Comparison of ENCODE assay signal across 12 cellular contexts in the genomic region with DNA sequence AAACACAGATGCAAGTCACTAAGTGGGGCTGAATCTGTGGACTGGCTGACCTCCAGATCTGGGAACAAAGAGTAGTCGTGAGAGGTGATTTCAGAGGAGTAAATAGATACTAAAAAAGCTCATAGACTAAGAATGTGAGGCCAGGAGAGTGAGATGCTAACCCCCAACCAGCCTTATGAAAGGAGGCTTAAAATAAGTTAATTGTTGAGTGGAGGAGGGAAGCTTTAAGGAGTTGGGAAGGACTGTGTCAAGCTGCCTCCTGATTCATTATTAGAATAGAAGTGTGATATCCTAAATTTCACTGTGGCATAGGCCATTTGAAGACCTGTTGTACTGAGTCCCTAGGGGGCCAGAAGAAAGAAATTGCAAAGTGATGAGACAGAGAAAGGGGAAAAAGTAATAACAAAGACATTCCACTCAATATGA.
DNase-seq lines count a peak whose midpoint lies in the region; ATAC-seq and TF ChIP-seq lines count a peak whose summit lies in the region.
"Had no signal": no experiment of that assay in that cellular context is flagged by ENCODE, and none has a peak within 500 bp of the region (broad histone marks: within the 10 kb centered on the region; RNA-seq: fewer than 3 reads in every experiment).

No MANE protein-coding gene starts in this region.

- no peak overlapping the region for H2BK15ac ChIP-seq in mesendoderm (replicated peaks; ENCODE audit: low read depth)

- DNase-seq in AG04450 (ENCODE audit: low read depth, low spot score): peak; percentile 56
- peak; percentile 51 for DNase-seq in HFFc6
- DNase-seq in astrocyte of the spinal cord (ENCODE audit: low read depth, low spot score): peak; percentile 81
- DNase-seq in mesendoderm: peak; percentile 54
- no peak for DNase-seq in activated CD8-positive, alpha-beta memory T cell treated with anti-CD3 and anti-CD28 coated beads, Interleukin-2, amount 50 U/mL, for 48 hours
- no peak for DNase-seq in anterior cingulate cortex (lab: John Stamatoyannopoulos, UW)
- DNase-seq in cerebellum (ENCODE audit: low spot score): no peak
- DNase-seq: amygdala, HCEC 1CT, Kasumi-1 had no signal

- H2BK120ac ChIP-seq in mesendoderm (ENCODE audit: low read depth, low read length): no peak overlapping the region

- H3K4me3 ChIP-seq in AG04450 (ENCODE audit: low read depth, low read length): no peak overlapping the region
- H3K4me3 ChIP-seq in astrocyte of the spinal cord (ENCODE audit: low read depth, low read length): no peak overlapping the region
- H3K4me3 ChIP-seq in mesendoderm (ENCODE audit: low read length): no peak overlapping the region

- in situ Hi-C loops in astrocyte of the spinal cord (cut with HindIII; ENCODE audit: low sequenced_read_pairs): no loop called here

- H3K79me2 ChIP-seq in mesendoderm (ENCODE audit: control insufficient read depth, insufficient read depth, low read length): no peaks in the 10 kb centered on the region

- CTCF ChIA-PET in AG04450 (lab: Charles Lee): interaction anchor here (1.0 to 2.1 kb wide), 4 partner anchors 13 to 240 kb away, joined by 3 to 7 read pairs (median 4); no protein-coding TSS in a partner anchor

- H3K4ac ChIP-seq in mesendoderm (ENCODE audit: low read depth, low read length): no peak overlapping the region

- H3K4me2 ChIP-seq in mesendoderm (ENCODE audit: low read length): no peak overlapping the region

- H3K27ac Mint-ChIP-seq in HFFc6: peak overlapping the region; percentile 75
- H3K27ac Mint-ChIP-seq: T-helper 2 cell treated with Interferon-gamma antibody and Interleukin-4, amounts not matched to agents 5 μg/mL and 100 μg/mL, for 36 hours had no signal

- H2AK5ac ChIP-seq in mesendoderm (ENCODE audit: low read length): no peak overlapping the region

- no peak overlapping the region for H3K9ac ChIP-seq in mesendoderm (ENCODE audit: low read length)

- peak overlapping the region; percentile 65; the same call in 1 of the 2 replicates for H3K4me3 Mint-ChIP-seq in HFFc6
- H3K4me3 Mint-ChIP-seq: T-helper 2 cell treated with Interferon-gamma antibody and Interleukin-4, amounts not matched to agents 5 μg/mL and 100 μg/mL, for 36 hours had no signal

- H3K27me3 ChIP-seq in AG04450 (ENCODE audit: control insufficient read depth, insufficient read depth, low read length): no peaks in the 10 kb centered on the region
- H3K27me3 ChIP-seq in mesendoderm (ENCODE audit: insufficient read depth, low read length, poor library complexity): no peaks in the 10 kb centered on the region

- no peaks in the 10 kb centered on the region for H3K4me1 ChIP-seq in mesendoderm (ENCODE audit: control insufficient read depth, low read depth, low read length)

- no peaks in the 10 kb centered on the region for H3K9me3 Mint-ChIP-seq in HFFc6
- H3K9me3 Mint-ChIP-seq: T-helper 2 cell treated with Interferon-gamma antibody and Interleukin-4, amounts not matched to agents 5 μg/mL and 100 μg/mL, for 36 hours had no signal

- no peak overlapping the region for H3K23ac ChIP-seq in mesendoderm (ENCODE audit: low read length)

- H3K56ac ChIP-seq in mesendoderm (ENCODE audit: low read length): no peak overlapping the region

- H3K27me3 Mint-ChIP-seq in HFFc6 (ENCODE audit: insufficient read depth): no peaks in the 10 kb centered on the region; the same call in 1 of the 2 replicates

- peak overlapping the region; percentile 85 for H3K27ac ChIP-seq in AG04450 (ENCODE audit: low read depth, low read length)
- H3K27ac ChIP-seq in mesendoderm (ENCODE audit: low read depth, low read length): no peak overlapping the region

- H2BK5ac ChIP-seq in mesendoderm (ENCODE audit: low read length): no peak overlapping the region

- H3K79me1 ChIP-seq in mesendoderm (ENCODE audit: low read length): peaks cover 4% of the 10 kb centered on the region

- no peaks in the 10 kb centered on the region for H3K9me3 ChIP-seq in AG04450 (ENCODE audit: control insufficient read depth, insufficient read depth, low read length)

- no peak for ATAC-seq in GM18502 (IDR thresholded peaks at IDR 0.05; ENCODE audit: poor library complexity, unreplicated experiment)

- POLR2A ChIA-PET in AG04450 (lab: Yijun Ruan, JAX): interaction anchor here (0.6 kb wide), 1 partner anchor 65 kb away, joined by 3 read pairs; no protein-coding TSS in a partner anchor

- peaks cover 23% of the 10 kb centered on the region for H3K4me1 Mint-ChIP-seq in HFFc6 (ENCODE audit: low read depth)

- H3K18ac ChIP-seq in mesendoderm (ENCODE audit: low read length): no peak overlapping the region

- H3K36me3 ChIP-seq in mesendoderm (ENCODE audit: control insufficient read depth, insufficient read depth, low read length): no peaks in the 10 kb centered on the region

- peaks cover 5% of the 10 kb centered on the region; the same call in 1 of the 2 replicates for H3K36me3 Mint-ChIP-seq in HFFc6 (ENCODE audit: low read depth)

- H4K8ac ChIP-seq in mesendoderm (ENCODE audit: low read depth, low read length): no peak overlapping the region

- TF ChIP-seq CTCF in AG04450 (IDR thresholded peaks at IDR 0.05; ENCODE audit: low read depth, low read length): no peak
- no peak for TF ChIP-seq CTCF in HFFc6 (IDR thresholded peaks at IDR 0.05)
- TF ChIP-seq CTCF in astrocyte of the spinal cord (IDR thresholded peaks at IDR 0.05; ENCODE audit: low read depth, low read length): no peak

- H4K5ac ChIP-seq in mesendoderm (ENCODE audit: low read length): no peak overlapping the region

- WGBS in mesendoderm (ENCODE audit: extremely low coverage, insufficient coverage, low lambda C conversion rate): no CpG with 5 or more reads among the region's 1 CpG

Comparison
In these comparisons a context has a peak if more than half of its experiments do, and no peak if none do; other contexts are left out.
1. DNase-seq: peak in AG04450 (single experiment), HFFc6 (single experiment), astrocyte of the spinal cord (single experiment) and mesendoderm (single experiment); none in activated CD8-positive, alpha-beta memory T cell treated with anti-CD3 and anti-CD28 coated beads, Interleukin-2, amount 50 U/mL, for 48 hours (single experiment), anterior cingulate cortex (0 of 58) and cerebellum (single experiment).